14 cellular contexts compared by ENCODE assay signal in genomic region chr18:74064510-74064909, GRCh38.
DNase-seq lines count a peak whose midpoint lies in the region; ATAC-seq and TF ChIP-seq lines count a peak whose summit lies in the region.
"Had no signal": no experiment of that assay in that cellular context is flagged by ENCODE, and none has a peak within 500 bp of the region (broad histone marks: within the 10 kb centered on the region; RNA-seq: fewer than 3 reads in every experiment).

No MANE protein-coding gene starts in this region.

- H3K9me3 Mint-ChIP-seq in activated CD8-positive, alpha-beta memory T cell treated with anti-CD3 and anti-CD28 coated beads, Interleukin-2, amount 10 ng/mL, durations not matched to agents 7 days and 5 days (ENCODE audit: low read depth) = no peaks in the 10 kb centered on the region
- H3K9me3 Mint-ChIP-seq in activated naive CD4-positive, alpha-beta T cell treated with anti-CD3 and anti-CD28 coated beads, Interleukin-2, amount 50 U/mL, for 24 hours = no peaks in the 10 kb centered on the region
- no peaks in the 10 kb centered on the region for H3K9me3 Mint-ChIP-seq in stimulated activated memory B cell treated with anti-CD40 and anti-IgM and Interleukin-4, amounts not matched to agents 10 μg/mL and 1 μg/mL and 100 μg/mL, for 72 hours
- H3K9me3 Mint-ChIP-seq: IgD-negative memory B cell, neural crest cell had no signal

- in situ Hi-C loops in IMR-90 (cut with MboI; ENCODE audit: low sequenced_read_pairs) = no loop called here

- CTCF ChIA-PET in activated CD8-positive, alpha-beta memory T cell treated with anti-CD3 and anti-CD28 coated beads, Interleukin-2, amount 10 ng/mL, durations not matched to agents 7 days and 5 days (lab: Charles Lee) = no interaction called here
- CTCF ChIA-PET in IMR-90 (lab: Yijun Ruan, JAX) = no interaction called here

- H2BK5ac ChIP-seq in IMR-90 (ENCODE audit: low read depth, low read length, poor library complexity, severe bottlenecking) = no peak overlapping the region

- no peak for TF ChIP-seq CTCF in IMR-90 (conservative IDR thresholded peaks at IDR 0.05; ENCODE audit: low read depth, low read length)

- H2AK9ac ChIP-seq in IMR-90 (replicated peaks; ENCODE audit: low read depth, low read length, poor library complexity) = no peak overlapping the region

- no peak for TF ChIP-seq RAD21 in IMR-90 (IDR thresholded peaks at IDR 0.05; ENCODE audit: low read length)

- H3K4me3 Mint-ChIP-seq in activated CD8-positive, alpha-beta memory T cell treated with anti-CD3 and anti-CD28 coated beads, Interleukin-2, amount 10 ng/mL, durations not matched to agents 7 days and 5 days = no peak overlapping the region
- H3K4me3 Mint-ChIP-seq in activated naive CD4-positive, alpha-beta T cell treated with anti-CD3 and anti-CD28 coated beads, Interleukin-2, amount 50 U/mL, for 24 hours = peak overlapping the region; percentile 32
- no peak overlapping the region for H3K4me3 Mint-ChIP-seq in stimulated activated memory B cell treated with anti-CD40 and anti-IgM and Interleukin-4, amounts not matched to agents 10 μg/mL and 1 μg/mL and 100 μg/mL, for 72 hours
- H3K4me3 Mint-ChIP-seq: IgD-negative memory B cell, neural crest cell had no signal

- no TSS peak for BruUV-seq in IMR-90 (replicated peaks; lab: Mats Ljungman, UMichigan)

- H3K79me1 ChIP-seq in IMR-90 (ENCODE audit: low read depth in 1 of 2, low read length in 2 of 2) = no peaks in the 10 kb centered on the region

- H2BK20ac ChIP-seq in IMR-90 (ENCODE audit: low read depth, low read length) = no peak overlapping the region

- TF ChIP-seq POLR2A in IMR-90 (IDR thresholded peaks at IDR 0.05; ENCODE audit: low read depth, low read length) = no peak

- no peak overlapping the region for H4K91ac ChIP-seq in IMR-90 (ENCODE audit: insufficient read depth, low read depth, low read length)

- H3K27ac ChIP-seq in IMR-90 (ENCODE audit: insufficient read depth, low read length) = no peak overlapping the region
- H3K27ac ChIP-seq: esophagus muscularis mucosa, SJCRH30, suprapubic skin had no signal

- no peak overlapping the region for H2BK15ac ChIP-seq in IMR-90 (ENCODE audit: low read depth, low read length)

- no peak overlapping the region for H3K56ac ChIP-seq in IMR-90 (ENCODE audit: extremely low read depth, insufficient read depth, low read length)

- no peak overlapping the region for H3K9ac ChIP-seq in IMR-90 (ENCODE audit: low read depth, low read length)

- POLR2A ChIA-PET in IMR-90 (lab: Charles Lee; ENCODE audit: unreplicated experiment) = no interaction called here

- 0 out of 2 replicates have a peak, but pooled peaks cover 3% of the 10 kb centered on the region for H3K9me3 ChIP-seq in IMR-90 (ENCODE audit: control insufficient read depth, insufficient read depth, low read length)
- H3K9me3 ChIP-seq: esophagus muscularis mucosa, SJCRH30, suprapubic skin had no signal

- dilution Hi-C loops in IMR-90 (cut with HindIII; ENCODE audit: low sequenced_read_pairs, unreplicated experiment) = no loop called here

- DNase-seq in activated CD8-positive, alpha-beta memory T cell treated with anti-CD3 and anti-CD28 coated beads, Interleukin-2, amount 10 ng/mL, durations not matched to agents 7 days and 5 days = peak; percentile 62
- DNase-seq in activated CD8-positive, alpha-beta memory T cell treated with anti-CD3 and anti-CD28 coated beads for 24 hours = no peak
- peak; percentile 39 for DNase-seq in IMR-90
- no peak for DNase-seq in ureter (ENCODE audit: low spot score)
- no peak for DNase-seq in amniotic stem cell (lab: John Stamatoyannopoulos, UW)
- DNase-seq: NCI-H2227 treated with DMSO at 0.1 percent for 48 hours, SJCRH30 had no signal

- no peak overlapping the region for H3K23ac ChIP-seq in IMR-90 (ENCODE audit: low read depth, low read length)

- no peak overlapping the region for H3K18ac ChIP-seq in IMR-90 (ENCODE audit: low read depth, low read length)

- H3K4me1 Mint-ChIP-seq in activated CD8-positive, alpha-beta memory T cell treated with anti-CD3 and anti-CD28 coated beads, Interleukin-2, amount 10 ng/mL, durations not matched to agents 7 days and 5 days = peaks cover 25% of the 10 kb centered on the region
- peaks cover 37% of the 10 kb centered on the region for H3K4me1 Mint-ChIP-seq in activated naive CD4-positive, alpha-beta T cell treated with anti-CD3 and anti-CD28 coated beads, Interleukin-2, amount 50 U/mL, for 24 hours
- H3K4me1 Mint-ChIP-seq in stimulated activated memory B cell treated with anti-CD40 and anti-IgM and Interleukin-4, amounts not matched to agents 10 μg/mL and 1 μg/mL and 100 μg/mL, for 72 hours = peaks cover 29% of the 10 kb centered on the region
- H3K4me1 Mint-ChIP-seq: neural crest cell had no signal

- no peak overlapping the region for H3K4me2 ChIP-seq in IMR-90 (ENCODE audit: low read depth, low read length)

- no peaks in the 10 kb centered on the region for H3K36me3 ChIP-seq in IMR-90 (ENCODE audit: control insufficient read depth, insufficient read depth, low read length)
- H3K36me3 ChIP-seq: esophagus muscularis mucosa, SJCRH30, suprapubic skin had no signal

- no peak overlapping the region for H3K4ac ChIP-seq in IMR-90 (ENCODE audit: low read depth, low read length)

- no peak overlapping the region for H4K8ac ChIP-seq in IMR-90 (ENCODE audit: low read depth in 2 of 2, low read length in 2 of 2)

- peak overlapping the region; percentile 28 for H2AFZ ChIP-seq in IMR-90 (replicated peaks; ENCODE audit: low read length, poor library complexity)

- H3K4me3 ChIP-seq in IMR-90 (ENCODE audit: insufficient read depth, low read depth, low read length) = no peak overlapping the region
- H3K4me3 ChIP-seq: esophagus muscularis mucosa, SJCRH30, suprapubic skin had no signal

- H3K4me1 ChIP-seq in IMR-90 (ENCODE audit: control insufficient read depth, insufficient read depth, low read length) = no peaks in the 10 kb centered on the region
- H3K4me1 ChIP-seq: esophagus muscularis mucosa, SJCRH30, suprapubic skin had no signal

- peak; percentile 63 for ATAC-seq in activated CD8-positive, alpha-beta memory T cell treated with anti-CD3 and anti-CD28 coated beads, Interleukin-2, amount 10 ng/mL, durations not matched to agents 7 days and 5 days
- no peak; the same call in 1 of the 2 replicates for ATAC-seq in IMR-90 (ENCODE audit: low read depth)
- peak; percentile 59 for ATAC-seq in stimulated activated memory B cell treated with anti-CD40 and anti-IgM and Interleukin-4, amounts not matched to agents 10 μg/mL and 1 μg/mL and 100 μg/mL, for 72 hours
- ATAC-seq in GM19324 (IDR thresholded peaks at IDR 0.05; ENCODE audit: low FRiP score, unreplicated experiment) = no peak

- 81% methylated on average over 2 of the region's 6 CpGs; no CpG with 5 or more reads in 1 of the 2 experiments for WGBS in IMR-90 (ENCODE audit: extremely low coverage in 2 of 2, insufficient read length in 1 of 2), 2 experiments

- intact Hi-C loops in IMR-90 (cut with micrococcal nuclease) = no loop called here

- no peaks in the 10 kb centered on the region for H4K20me1 ChIP-seq in IMR-90 (ENCODE audit: insufficient read depth, low read length)

- no peak overlapping the region for H3K14ac ChIP-seq in IMR-90 (replicated peaks; ENCODE audit: low read depth, low read length)

- H3K9me1 ChIP-seq in IMR-90 (ENCODE audit: insufficient read depth, low read length) = no peaks in the 10 kb centered on the region

- H4K5ac ChIP-seq in IMR-90 (ENCODE audit: low read depth, low read length) = no peak overlapping the region

- no peak overlapping the region for H2BK120ac ChIP-seq in IMR-90 (ENCODE audit: low read depth, low read length)

- H3K27me3 Mint-ChIP-seq in activated CD8-positive, alpha-beta memory T cell treated with anti-CD3 and anti-CD28 coated beads, Interleukin-2, amount 10 ng/mL, durations not matched to agents 7 days and 5 days = peaks cover 7% of the 10 kb centered on the region
- no peaks in the 10 kb centered on the region for H3K27me3 Mint-ChIP-seq in activated naive CD4-positive, alpha-beta T cell treated with anti-CD3 and anti-CD28 coated beads, Interleukin-2, amount 50 U/mL, for 24 hours
- H3K27me3 Mint-ChIP-seq in stimulated activated memory B cell treated with anti-CD40 and anti-IgM and Interleukin-4, amounts not matched to agents 10 μg/mL and 1 μg/mL and 100 μg/mL, for 72 hours = peaks cover 19% of the 10 kb centered on the region

- H3K36me3 Mint-ChIP-seq in activated CD8-positive, alpha-beta memory T cell treated with anti-CD3 and anti-CD28 coated beads, Interleukin-2, amount 10 ng/mL, durations not matched to agents 7 days and 5 days = no peaks in the 10 kb centered on the region
- no peaks in the 10 kb centered on the region for H3K36me3 Mint-ChIP-seq in activated naive CD4-positive, alpha-beta T cell treated with anti-CD3 and anti-CD28 coated beads, Interleukin-2, amount 50 U/mL, for 24 hours
- H3K36me3 Mint-ChIP-seq in stimulated activated memory B cell treated with anti-CD40 and anti-IgM and Interleukin-4, amounts not matched to agents 10 μg/mL and 1 μg/mL and 100 μg/mL, for 72 hours = no peaks in the 10 kb centered on the region
- H3K36me3 Mint-ChIP-seq: IgD-negative memory B cell had no signal

- no peak overlapping the region for H3K27ac Mint-ChIP-seq in activated CD8-positive, alpha-beta memory T cell treated with anti-CD3 and anti-CD28 coated beads, Interleukin-2, amount 10 ng/mL, durations not matched to agents 7 days and 5 days
- H3K27ac Mint-ChIP-seq in activated naive CD4-positive, alpha-beta T cell treated with anti-CD3 and anti-CD28 coated beads, Interleukin-2, amount 50 U/mL, for 24 hours = peak overlapping the region; percentile 66
- no peak overlapping the region for H3K27ac Mint-ChIP-seq in stimulated activated memory B cell treated with anti-CD40 and anti-IgM and Interleukin-4, amounts not matched to agents 10 μg/mL and 1 μg/mL and 100 μg/mL, for 72 hours

- peaks cover 28% of the 10 kb centered on the region for H3K27me3 ChIP-seq in IMR-90 (ENCODE audit: control insufficient read depth, insufficient read depth, low read length)
- H3K27me3 ChIP-seq: SJCRH30 had no signal

- H2AK5ac ChIP-seq in IMR-90 (ENCODE audit: low read depth, low read length) = no peak overlapping the region

TF ChIP-seq in IMR-90, 13 proteins besides CTCF, POLR2A, EP300 and RAD21 (continues in another document):
- TF ChIP-seq FOS (IDR thresholded peaks at IDR 0.05; ENCODE audit: low read depth, low read length) = no peak
- no peak for TF ChIP-seq ELK1 (IDR thresholded peaks at IDR 0.05; ENCODE audit: borderline replicate concordance, low read depth, low read length)
- no peak for TF ChIP-seq MXI1 (IDR thresholded peaks at IDR 0.05; ENCODE audit: borderline replicate concordance, low read depth, low read length)

Comparison
In these comparisons a context has a peak if more than half of its experiments do, and no peak if none do; other contexts are left out.
1. DNase-seq: peak in activated CD8-positive, alpha-beta memory T cell treated with anti-CD3 and anti-CD28 coated beads, Interleukin-2, amount 10 ng/mL, durations not matched to agents 7 days and 5 days (single experiment) and IMR-90 (single experiment); none in activated CD8-positive, alpha-beta memory T cell treated with anti-CD3 and anti-CD28 coated beads for 24 hours (single experiment), ureter (single experiment) and amniotic stem cell (single experiment).
2. ATAC-seq: peak in activated CD8-positive, alpha-beta memory T cell treated with anti-CD3 and anti-CD28 coated beads, Interleukin-2, amount 10 ng/mL, durations not matched to agents 7 days and 5 days (single experiment) and stimulated activated memory B cell treated with anti-CD40 and anti-IgM and Interleukin-4, amounts not matched to agents 10 μg/mL and 1 μg/mL and 100 μg/mL, for 72 hours (single experiment); none in IMR-90 (single experiment) and GM19324 (single experiment).